11 cellular contexts compared by ENCODE assay signal in genomic region chr7:99624487-99624886, GRCh38. TPM values are rescaled to one million over a fixed set of nuclear protein-coding genes. Genes with fewer than 3 reads are reported as not detected.
DNase-seq lines count a peak whose midpoint lies in the region; ATAC-seq, FAIRE-seq and TF ChIP-seq lines count a peak whose summit lies in the region.
"Had no signal": no experiment of that assay in that cellular context is flagged by ENCODE, and none has a peak within 500 bp of the region (broad histone marks: within the 10 kb centered on the region; RNA-seq: fewer than 3 reads in every experiment).

No MANE protein-coding gene starts in this region.

- TF ChIP-seq CTCF in GM10248 (IDR thresholded peaks at IDR 0.05; ENCODE audit: control extremely low read depth, extremely low read depth, low read depth, missing control alignments) = no peak

- no peaks in the 10 kb centered on the region for H3K27me3 ChIP-seq in SJCRH30
- H3K27me3 ChIP-seq: ovary had no signal

- peak overlapping the region; percentile 76 for H3K4me3 Mint-ChIP-seq in activated CD4-positive, alpha-beta T cell treated with anti-CD3 and anti-CD28 coated beads, Interleukin-2, amount 10 ng/mL, durations not matched to agents 7 days and 5 days
- peak overlapping the region; percentile 88 for H3K4me3 Mint-ChIP-seq in activated naive CD8-positive, alpha-beta T cell treated with anti-CD3 and anti-CD28 coated beads for 36 hours

- peak overlapping the region; percentile 94 for H3K27ac Mint-ChIP-seq in activated CD4-positive, alpha-beta T cell treated with anti-CD3 and anti-CD28 coated beads, Interleukin-2, amount 10 ng/mL, durations not matched to agents 7 days and 5 days
- H3K27ac Mint-ChIP-seq in activated naive CD8-positive, alpha-beta T cell treated with anti-CD3 and anti-CD28 coated beads for 36 hours = peak overlapping the region; percentile 99

- H3K27ac ChIP-seq in SJCRH30 = no peak overlapping the region
- H3K27ac ChIP-seq: ovary had no signal

- peaks cover 63% of the 10 kb centered on the region for H3K36me3 ChIP-seq in SJCRH30
- H3K36me3 ChIP-seq: ovary had no signal

- CTCF ChIA-PET in activated CD4-positive, alpha-beta T cell treated with anti-CD3 and anti-CD28 coated beads, Interleukin-2, amount 10 ng/mL, durations not matched to agents 7 days and 5 days (lab: Charles Lee) = interaction anchor here (0.8 to 1.3 kb wide), 6 partner anchors 10 to 310 kb away, joined by 3 to 5 read pairs (median 3); no protein-coding TSS in a partner anchor
- CTCF ChIA-PET in GM10248 (lab: Yijun Ruan, JAX) = interaction anchor here (1.5 kb wide), 1 partner anchor 9 kb away, joined by 3 read pairs; no protein-coding TSS in a partner anchor

- H3K4me1 Mint-ChIP-seq in activated CD4-positive, alpha-beta T cell treated with anti-CD3 and anti-CD28 coated beads, Interleukin-2, amount 10 ng/mL, durations not matched to agents 7 days and 5 days = peaks cover 63% of the 10 kb centered on the region
- H3K4me1 Mint-ChIP-seq in activated naive CD8-positive, alpha-beta T cell treated with anti-CD3 and anti-CD28 coated beads for 36 hours = peaks cover 80% of the 10 kb centered on the region

- FAIRE-seq in GM12891 (lab: Jason Lieb, UNC) = peak; percentile 87

- H3K9me3 ChIP-seq in SJCRH30 (replicated peaks) = no peaks in the 10 kb centered on the region
- H3K9me3 ChIP-seq: ovary had no signal

- TF ChIP-seq POLR2A in GM12891 (IDR thresholded peaks at IDR 0.05; ENCODE audit: low read depth, low read length) = no peak

- peaks cover 14% of the 10 kb centered on the region; the same call in 1 of the 2 replicates for H3K4me1 ChIP-seq in SJCRH30

- H3K36me3 Mint-ChIP-seq in activated CD4-positive, alpha-beta T cell treated with anti-CD3 and anti-CD28 coated beads, Interleukin-2, amount 10 ng/mL, durations not matched to agents 7 days and 5 days (ENCODE audit: low read depth) = peaks cover 86% of the 10 kb centered on the region
- H3K36me3 Mint-ChIP-seq in activated naive CD8-positive, alpha-beta T cell treated with anti-CD3 and anti-CD28 coated beads for 36 hours = peaks cover 78% of the 10 kb centered on the region

- ATAC-seq in GM18498 (IDR thresholded peaks at IDR 0.05; ENCODE audit: unreplicated experiment) = no peak

- no peak for DNase-seq in GM12891 (ENCODE audit: insufficient read length, low spot score)
- DNase-seq in activated CD4-positive, alpha-beta T cell treated with anti-CD3 and anti-CD28 coated beads, Interleukin-2, amount 10 ng/mL, durations not matched to agents 7 days and 5 days = peak; percentile 84
- DNase-seq in activated naive CD8-positive, alpha-beta T cell treated with anti-CD3 and anti-CD28 coated beads for 36 hours = peak; percentile 87
- peak; percentile 80 for DNase-seq in stimulated activated CD4-positive, alpha-beta T cell treated with anti-CD3 and anti-CD28 coated beads, Interleukin-1b, Interleukin-23, amount 100 ng/mL, for 48 hours
- no peak for DNase-seq in SJCRH30
- DNase-seq in GM10248 (ENCODE audit: extremely low spot score) = no peak
- no peak for DNase-seq in HUDEP-2 (lab: John Stamatoyannopoulos, UW; ENCODE audit: unreplicated experiment in 76 of 76)
- DNase-seq: caudate nucleus, ovary, SHP77 had no signal

- POLR2A ChIA-PET in activated CD4-positive, alpha-beta T cell treated with anti-CD3 and anti-CD28 coated beads, Interleukin-2, amount 10 ng/mL, durations not matched to agents 7 days and 5 days (lab: Charles Lee) = interaction anchor here (0.5 to 0.8 kb wide), 2 partner anchors 25 to 534 kb away, joined by 3 to 4 read pairs; partner anchors contain the start of gene TRAPPC14
- POLR2A ChIA-PET in GM10248 (lab: Yijun Ruan, JAX) = no interaction called here

- no peaks in the 10 kb centered on the region for H3K9me3 Mint-ChIP-seq in activated CD4-positive, alpha-beta T cell treated with anti-CD3 and anti-CD28 coated beads, Interleukin-2, amount 10 ng/mL, durations not matched to agents 7 days and 5 days
- no peaks in the 10 kb centered on the region for H3K9me3 Mint-ChIP-seq in activated naive CD8-positive, alpha-beta T cell treated with anti-CD3 and anti-CD28 coated beads for 36 hours

- no peaks in the 10 kb centered on the region for H3K27me3 Mint-ChIP-seq in activated CD4-positive, alpha-beta T cell treated with anti-CD3 and anti-CD28 coated beads, Interleukin-2, amount 10 ng/mL, durations not matched to agents 7 days and 5 days
- H3K27me3 Mint-ChIP-seq in activated naive CD8-positive, alpha-beta T cell treated with anti-CD3 and anti-CD28 coated beads for 36 hours = peaks cover 3% of the 10 kb centered on the region

- H3K4me3 ChIP-seq in SJCRH30 = no peak overlapping the region
- H3K4me3 ChIP-seq: ovary had no signal

TF ChIP-seq in GM12891, 5 proteins besides CTCF, POLR2A, EP300 and RAD21:
- TF ChIP-seq TAF1 (IDR thresholded peaks at IDR 0.05; ENCODE audit: low read depth, low read length) = no peak
- TF ChIP-seq POU2F2 (IDR thresholded peaks at IDR 0.05; ENCODE audit: low read depth, low read length) = no peak
- TF ChIP-seq SPI1 (IDR thresholded peaks at IDR 0.05; ENCODE audit: low read depth, low read length) = no peak
- TF ChIP-seq POLR2AphosphoS5 (IDR thresholded peaks at IDR 0.05; ENCODE audit: low read depth, low read length) = no peak
- TF ChIP-seq PAX5 (IDR thresholded peaks at IDR 0.05; ENCODE audit: insufficient read depth, low read length, severe bottlenecking) = no peak

RNA-seq across cellular contexts. Expression of gene ZSCAN25, which starts 7.7 kb away (rescaled TPM):
- polyA plus RNA-seq in GM12891 (2012; ENCODE audit: low read depth, missing spikeins) = 5.3 TPM
- total RNA-seq in activated CD4-positive, alpha-beta T cell treated with anti-CD3 and anti-CD28 coated beads, Interleukin-2, amount 10 ng/mL, durations not matched to agents 7 days and 5 days = 10 to 100 TPM; 28.5 to 31.1 TPM
- 10 to 100 TPM; 29.7 to 30.1 TPM for total RNA-seq in activated naive CD8-positive, alpha-beta T cell treated with anti-CD3 and anti-CD28 coated beads for 36 hours
- 21.2 and 22.0 TPM in 2 replicates for total RNA-seq in SJCRH30 (2014; rRNA removed; shearing (Covaris generic))

RNA-seq across cellular contexts. Expression of gene TMEM225B, which starts 26.4 kb away (rescaled TPM):
- polyA plus RNA-seq in GM12891 (2012; ENCODE audit: low read depth, missing spikeins) = 0.12 TPM
- 1 to 10 TPM; 1.2 to 1.3 TPM for total RNA-seq in activated CD4-positive, alpha-beta T cell treated with anti-CD3 and anti-CD28 coated beads, Interleukin-2, amount 10 ng/mL, durations not matched to agents 7 days and 5 days
- under 1 TPM; 0.42 to 0.70 TPM for total RNA-seq in activated naive CD8-positive, alpha-beta T cell treated with anti-CD3 and anti-CD28 coated beads for 36 hours
- total RNA-seq in SJCRH30 (2014; rRNA removed; shearing (Covaris generic)) = 0.32 and 0.61 TPM in 2 replicates

RNA-seq across cellular contexts. Expression of gene CYP3A5, which starts 55.3 kb away (rescaled TPM):
- polyA plus RNA-seq in GM12891 (2012; ENCODE audit: low read depth, missing spikeins) = 0.24 TPM
- not detected for total RNA-seq in activated CD4-positive, alpha-beta T cell treated with anti-CD3 and anti-CD28 coated beads, Interleukin-2, amount 10 ng/mL, durations not matched to agents 7 days and 5 days
- total RNA-seq in activated naive CD8-positive, alpha-beta T cell treated with anti-CD3 and anti-CD28 coated beads for 36 hours = not detected
- total RNA-seq in SJCRH30 (2014; rRNA removed; shearing (Covaris generic)) = 0.36 TPM in 1 of 2 replicates, not detected in the other

Comparison
In these comparisons a context has a peak if more than half of its experiments do, and no peak if none do; other contexts are left out.
1. DNase-seq: peak in activated CD4-positive, alpha-beta T cell treated with anti-CD3 and anti-CD28 coated beads, Interleukin-2, amount 10 ng/mL, durations not matched to agents 7 days and 5 days (single experiment), activated naive CD8-positive, alpha-beta T cell treated with anti-CD3 and anti-CD28 coated beads for 36 hours (single experiment) and stimulated activated CD4-positive, alpha-beta T cell treated with anti-CD3 and anti-CD28 coated beads, Interleukin-1b, Interleukin-23, amount 100 ng/mL, for 48 hours (single experiment); none in GM12891 (single experiment), SJCRH30 (0 of 2), GM10248 (single experiment) and HUDEP-2 (0 of 76).